19 cellular contexts compared by ENCODE assay signal in genomic region chr12:4645023-4645422, GRCh38.
"Had no signal": no experiment of that assay in that cellular context is flagged by ENCODE, and none has a peak within 500 bp of the region (broad histone marks: within the 10 kb centered on the region; RNA-seq: fewer than 3 reads in every experiment).

No MANE protein-coding gene starts in this region.

- ATAC-seq: foreskin keratinocyte; natural killer cell treated with Interleukin-12 subunit alpha and Interleukin-12 subunit beta and Interleukin-15 and Interleukin-18, amount 100 ng/mL, for 72 hours had no signal

- H3K9me3 Mint-ChIP-seq: endodermal cell; mesothelial cell of epicardium; natural killer cell treated with Interleukin-12 subunit alpha and Interleukin-12 subunit beta and Interleukin-15 and Interleukin-18, amount 100 ng/mL, for 72 hours had no signal

- H3K36me3 ChIP-seq: ovary, right atrium auricular region, sigmoid colon, stomach, thoracic aorta, transverse colon had no signal

- H3K27ac ChIP-seq: coronary artery, foreskin keratinocyte, ovary, right atrium auricular region, sigmoid colon, skin epidermis, stomach, thoracic aorta, transverse colon had no signal

- H3K4me3 Mint-ChIP-seq: endodermal cell; mesothelial cell of epicardium; natural killer cell treated with Interleukin-12 subunit alpha and Interleukin-12 subunit beta and Interleukin-15 and Interleukin-18, amount 100 ng/mL, for 72 hours had no signal

- DNase-seq: effector CD4-positive, alpha-beta T cell; endodermal cell; erythroblast; foreskin keratinocyte; mammary epithelial cell; ovary; sigmoid colon; stimulated activated CD4-positive, alpha-beta T cell treated with anti-CD3 and anti-CD28 coated beads, Interleukin-2, amount 100 ng/mL, for 24 hours; stimulated activated CD4-positive, alpha-beta T cell treated with anti-CD3 and anti-CD28 coated beads, Interleukin-4, amount 100 ng/mL, for 4 hours; stimulated activated naive CD4-positive, alpha-beta T cell; stomach; substantia nigra; transverse colon had no signal

- H3K4me1 ChIP-seq: foreskin keratinocyte had no signal

- H3K27ac Mint-ChIP-seq: endodermal cell; mesothelial cell of epicardium; natural killer cell treated with Interleukin-12 subunit alpha and Interleukin-12 subunit beta and Interleukin-15 and Interleukin-18, amount 100 ng/mL, for 72 hours had no signal

- H3K9me3 ChIP-seq: ovary, right atrium auricular region, sigmoid colon, stomach, thoracic aorta, transverse colon had no signal

- H3K27me3 ChIP-seq: foreskin keratinocyte, ovary, right atrium auricular region, sigmoid colon, stomach, transverse colon had no signal

- H3K4me3 ChIP-seq: coronary artery, ovary, right atrium auricular region, sigmoid colon, skin epidermis, stomach, thoracic aorta, transverse colon had no signal

- H3K36me3 Mint-ChIP-seq: mesothelial cell of epicardium; natural killer cell treated with Interleukin-12 subunit alpha and Interleukin-12 subunit beta and Interleukin-15 and Interleukin-18, amount 100 ng/mL, for 72 hours had no signal
